In genomic region chr10:644076-644942, GRCh38 we compare ENCODE assay signal across 20 cellular contexts.
"Had no signal": no experiment of that assay in that cellular context is flagged by ENCODE, and none has a peak within 500 bp of the region (broad histone marks: within the 10 kb centered on the region; RNA-seq: fewer than 3 reads in every experiment).

No MANE protein-coding gene starts in this region.

- H3K9me3 Mint-ChIP-seq: activated T-cell treated with anti-CD3 and anti-CD28 coated beads, Interleukin-2, amount 50 U/mL, for 4 hours; activated T-helper 2 cell treated with anti-CD3 and anti-CD28 coated beads, Interferon-gamma antibody, Interleukin-2, Interleukin-4, amounts not matched to agents 10 μg/mL and 5 μg/mL and 100 μg/mL, durations not matched to agents 14 hours and 24 hours and 36 hours; central memory CD8-positive, alpha-beta T cell had no signal

- FAIRE-seq: astrocyte, colon, keratinocyte, TTC549 had no signal

- H3K36me3 Mint-ChIP-seq: activated naive CD8-positive, alpha-beta T cell treated with anti-CD3 and anti-CD28 coated beads for 36 hours; natural killer cell had no signal

- H3K36me3 ChIP-seq: lower lobe of right lung, WERI-Rb-1 had no signal

- H3K27ac Mint-ChIP-seq: activated naive CD8-positive, alpha-beta T cell treated with anti-CD3 and anti-CD28 coated beads for 36 hours; activated T-helper 2 cell treated with anti-CD3 and anti-CD28 coated beads, Interferon-gamma antibody, Interleukin-2, Interleukin-4, amounts not matched to agents 10 μg/mL and 5 μg/mL and 100 μg/mL, durations not matched to agents 14 hours and 24 hours and 36 hours; natural killer cell had no signal

- H3K27me3 ChIP-seq: heart right ventricle had no signal

- H3K27ac ChIP-seq: epithelial cell of prostate, heart right ventricle, lower lobe of right lung, WERI-Rb-1 had no signal

- H3K4me1 Mint-ChIP-seq: activated naive CD8-positive, alpha-beta T cell treated with anti-CD3 and anti-CD28 coated beads for 36 hours; central memory CD8-positive, alpha-beta T cell; natural killer cell had no signal

- DNase-seq: activated CD4-positive, alpha-beta T cell treated with anti-CD3 and anti-CD28 coated beads, Interleukin-2, amount 50 U/mL, for 4 hours; activated CD8-positive, alpha-beta memory T cell treated with anti-CD3 and anti-CD28 coated beads, Interleukin-2, amount 50 U/mL, for 48 hours; activated naive CD4-positive, alpha-beta T cell; activated naive CD8-positive, alpha-beta T cell treated with anti-CD3 and anti-CD28 coated beads for 36 hours; activated T-cell treated with anti-CD3 and anti-CD28 coated beads, Interleukin-2, amount 50 U/mL, for 4 hours; heart right ventricle; lower lobe of right lung; mesendoderm; natural killer cell; stimulated activated CD4-positive, alpha-beta T cell treated with anti-CD3 and anti-CD28 coated beads, Interleukin-4, amount 100 ng/mL, for 24 hours; stimulated activated naive CD4-positive, alpha-beta T cell treated with Interleukin-2 at 50 U/mL for 16 hours; T-helper 1 cell; WERI-Rb-1 had no signal

- ATAC-seq: activated T-cell treated with anti-CD3 and anti-CD28 coated beads, Interleukin-2, amount 50 U/mL, for 4 hours; lower lobe of right lung; natural killer cell had no signal

- H3K4me3 ChIP-seq: heart right ventricle, lower lobe of right lung had no signal

- H3K4me3 Mint-ChIP-seq: activated naive CD8-positive, alpha-beta T cell treated with anti-CD3 and anti-CD28 coated beads for 36 hours; activated T-cell treated with anti-CD3 and anti-CD28 coated beads, Interleukin-2, amount 50 U/mL, for 4 hours; central memory CD8-positive, alpha-beta T cell; natural killer cell had no signal

- H3K27me3 Mint-ChIP-seq: activated naive CD8-positive, alpha-beta T cell treated with anti-CD3 and anti-CD28 coated beads for 36 hours; central memory CD8-positive, alpha-beta T cell had no signal
